ENCODE assay signal across 25 cellular contexts in genomic region chr20:45085289-45085688, GRCh38. TPM values are rescaled to one million over a fixed set of nuclear protein-coding genes. Genes with fewer than 3 reads are reported as not detected.
A peak's percentile ranks its signal among the peaks of the same experiment; 100 is the strongest.
DNase-seq lines count a peak whose midpoint lies in the region; ATAC-seq, FAIRE-seq and TF ChIP-seq lines count a peak whose summit lies in the region.
"Had no signal": no experiment of that assay in that cellular context is flagged by ENCODE, and none has a peak within 500 bp of the region (broad histone marks: within the 10 kb centered on the region; RNA-seq: fewer than 3 reads in every experiment).

No MANE protein-coding gene starts in this region.

- dilution Hi-C loops in IMR-90 (cut with HindIII; ENCODE audit: low sequenced_read_pairs, unreplicated experiment) = no loop called here

- peaks cover 11 to 12% of the 10 kb centered on the region in 2 experiments for H3K9me3 ChIP-seq in CD4-positive, CD25-positive, alpha-beta regulatory T cell (ENCODE audit: control insufficient read depth in 2 of 2, low read length in 2 of 2)
- no peaks in the 10 kb centered on the region for H3K9me3 ChIP-seq in IMR-90 (ENCODE audit: control insufficient read depth, insufficient read depth, low read length)
- peaks cover 0 to 17% (median 17%) of the 10 kb centered on the region in 3 experiments for H3K9me3 ChIP-seq in naive thymus-derived CD4-positive, alpha-beta T cell (ENCODE audit: control insufficient read depth in 2 of 3, low read length in 3 of 3)
- H3K9me3 ChIP-seq: SK-N-SH, uterus had no signal

- H2AFZ ChIP-seq in IMR-90 (replicated peaks; ENCODE audit: low read length, poor library complexity) = no peak overlapping the region
- H2AFZ ChIP-seq: neural progenitor cell had no signal

- no peak overlapping the region for H3K23ac ChIP-seq in IMR-90 (ENCODE audit: low read depth, low read length)

- H3K4ac ChIP-seq in IMR-90 (ENCODE audit: low read depth, low read length) = no peak overlapping the region

- H4K8ac ChIP-seq in IMR-90 (ENCODE audit: low read depth in 2 of 2, low read length in 2 of 2) = no peak overlapping the region

- POLR2A ChIA-PET in IMR-90 (lab: Charles Lee; ENCODE audit: unreplicated experiment) = no interaction called here
- POLR2A ChIA-PET in activated CD8-positive, alpha-beta T cell treated with anti-CD3 and anti-CD28 coated beads, Interleukin-2, amount 10 ng/mL, durations not matched to agents 7 days and 5 days (lab: Charles Lee) = no interaction called here
- POLR2A ChIA-PET in naive thymus-derived CD4-positive, alpha-beta T cell (lab: Charles Lee) = no interaction called here

- BruUV-seq in IMR-90 (replicated peaks; lab: Mats Ljungman, UMichigan) = no TSS peak

- H4K5ac ChIP-seq in IMR-90 (ENCODE audit: low read depth, low read length) = peak overlapping the region; percentile 28; the same call in 1 of the 2 replicates

- no peaks in the 10 kb centered on the region for H3K27me3 ChIP-seq in CD4-positive, CD25-positive, alpha-beta regulatory T cell (ENCODE audit: control insufficient read depth, insufficient read depth, low read length)
- no peaks in the 10 kb centered on the region for H3K27me3 ChIP-seq in IMR-90 (ENCODE audit: control insufficient read depth, insufficient read depth, low read length)
- no peaks in the 10 kb centered on the region for H3K27me3 ChIP-seq in naive thymus-derived CD4-positive, alpha-beta T cell (ENCODE audit: control insufficient read depth in 2 of 2, insufficient read depth in 2 of 2, low read length in 2 of 2)
- H3K27me3 ChIP-seq: left lung, neural progenitor cell, sigmoid colon, uterus had no signal

- H4K20me1 ChIP-seq in IMR-90 (ENCODE audit: insufficient read depth, low read length) = no peaks in the 10 kb centered on the region

- DNase-seq in CD4-positive, CD25-positive, alpha-beta regulatory T cell = no peak
- no peak for DNase-seq in IMR-90
- DNase-seq in activated CD8-positive, alpha-beta T cell treated with anti-CD3 and anti-CD28 coated beads, Interleukin-2, amount 10 ng/mL, durations not matched to agents 7 days and 5 days = no peak
- no peak for DNase-seq in naive thymus-derived CD4-positive, alpha-beta T cell
- DNase-seq in anterior cingulate cortex (lab: John Stamatoyannopoulos, UW) = no peak
- no peak for DNase-seq in RCC 7860 (ENCODE audit: low spot score)
- no peak for DNase-seq in cerebellar cortex (ENCODE audit: low spot score)
- DNase-seq: activated CD4-positive, CD25-positive, alpha-beta regulatory T cell treated with anti-CD3 and anti-CD28 coated beads, Interleukin-2, amount 50 U/mL, for 72 hours; caudate nucleus; DMS79; head of caudate nucleus; left lung; NCI-H1694; NCI-H2171 treated with DMSO at 0.1 percent for 48 hours; NCI-H526 treated with DMSO at 0.1 percent for 48 hours; posterior cingulate gyrus; sigmoid colon; SK-N-SH; T-helper 9 cell; uterus had no signal

- no peak for ATAC-seq in CD4-positive, CD25-positive, alpha-beta regulatory T cell (ENCODE audit: low read depth in 2 of 2)
- no peak for ATAC-seq in IMR-90 (ENCODE audit: low read depth)
- ATAC-seq in activated CD8-positive, alpha-beta T cell treated with anti-CD3 and anti-CD28 coated beads, Interleukin-2, amount 10 ng/mL, durations not matched to agents 7 days and 5 days = no peak
- ATAC-seq in naive thymus-derived CD4-positive, alpha-beta T cell = no peak
- ATAC-seq: left lung had no signal

- no peak overlapping the region for H3K56ac ChIP-seq in IMR-90 (ENCODE audit: extremely low read depth, insufficient read depth, low read length)

- no peak for TF ChIP-seq CTCF in IMR-90 (conservative IDR thresholded peaks at IDR 0.05; ENCODE audit: low read depth, low read length)

- H3K18ac ChIP-seq in IMR-90 (ENCODE audit: low read depth, low read length) = no peak overlapping the region; the same call in 1 of the 2 replicates

- peak overlapping the region; percentile 10 for H2BK5ac ChIP-seq in IMR-90 (ENCODE audit: low read depth, low read length, poor library complexity, severe bottlenecking)

- no peak overlapping the region for H2BK20ac ChIP-seq in IMR-90 (ENCODE audit: low read depth, low read length)

- H3K9ac ChIP-seq in IMR-90 (ENCODE audit: low read depth, low read length) = no peak overlapping the region
- H3K9ac ChIP-seq: neural progenitor cell, SK-N-SH had no signal

- H3K9me1 ChIP-seq in IMR-90 (ENCODE audit: insufficient read depth, low read length) = no peaks in the 10 kb centered on the region; the same call in 1 of the 2 replicates

- H2BK15ac ChIP-seq in IMR-90 (ENCODE audit: low read depth, low read length) = no peak overlapping the region

- no peak overlapping the region for H4K91ac ChIP-seq in IMR-90 (ENCODE audit: insufficient read depth, low read depth, low read length)

- no CpG with 5 or more reads among the region's 2 CpGs for WGBS in IMR-90 (ENCODE audit: extremely low coverage in 2 of 2, insufficient read length in 1 of 2), 2 experiments

- H3K4me3 ChIP-seq in CD4-positive, CD25-positive, alpha-beta regulatory T cell (ENCODE audit: low read depth, low read length) = no peak overlapping the region
- no peak overlapping the region for H3K4me3 ChIP-seq in IMR-90 (ENCODE audit: insufficient read depth, low read depth, low read length)
- H3K4me3 ChIP-seq in naive thymus-derived CD4-positive, alpha-beta T cell (ENCODE audit: low read length) = no peak overlapping the region
- H3K4me3 ChIP-seq: left lung, neural progenitor cell, sigmoid colon, uterus had no signal

- H3K4me1 ChIP-seq in CD4-positive, CD25-positive, alpha-beta regulatory T cell (ENCODE audit: control insufficient read depth, insufficient read depth, low read length, poor library complexity, severe bottlenecking) = no peaks in the 10 kb centered on the region
- H3K4me1 ChIP-seq in IMR-90 (ENCODE audit: control insufficient read depth, insufficient read depth, low read length) = peaks cover 20% of the 10 kb centered on the region
- no peaks in the 10 kb centered on the region for H3K4me1 ChIP-seq in naive thymus-derived CD4-positive, alpha-beta T cell (ENCODE audit: control insufficient read depth in 2 of 2, insufficient read depth in 2 of 2, low read length in 2 of 2)
- H3K4me1 ChIP-seq: left lung, neural progenitor cell, uterus had no signal

- H3K36me3 ChIP-seq in CD4-positive, CD25-positive, alpha-beta regulatory T cell (ENCODE audit: control insufficient read depth, insufficient read depth, low read length) = peaks cover 49% of the 10 kb centered on the region
- 0 out of 2 replicates have a peak, but pooled peaks cover 1% of the 10 kb centered on the region for H3K36me3 ChIP-seq in IMR-90 (ENCODE audit: control insufficient read depth, insufficient read depth, low read length)
- peaks cover 13 to 44% (median 33%) of the 10 kb centered on the region in 3 experiments for H3K36me3 ChIP-seq in naive thymus-derived CD4-positive, alpha-beta T cell (ENCODE audit: control insufficient read depth in 2 of 3, insufficient read depth in 3 of 3, low read length in 3 of 3)
- H3K36me3 ChIP-seq: neural progenitor cell, uterus had no signal

- no peak overlapping the region for H2BK120ac ChIP-seq in IMR-90 (ENCODE audit: low read depth, low read length)

- peak overlapping the region in 2 of 3 donors; percentile 62 to 87 for H3K27ac Mint-ChIP-seq in CD4-positive, CD25-positive, alpha-beta regulatory T cell
- peak overlapping the region; percentile 8 for H3K27ac Mint-ChIP-seq in activated CD8-positive, alpha-beta T cell treated with anti-CD3 and anti-CD28 coated beads, Interleukin-2, amount 10 ng/mL, durations not matched to agents 7 days and 5 days
- peak overlapping the region in 6 of 9 donors; percentile 7 to 61 (median 43) for H3K27ac Mint-ChIP-seq in naive thymus-derived CD4-positive, alpha-beta T cell
- H3K27ac Mint-ChIP-seq: activated T-helper 2 cell treated with anti-CD3 and anti-CD28 coated beads, Interferon-gamma antibody, Interleukin-2, Interleukin-4, amounts not matched to agents 10 μg/mL and 5 μg/mL and 100 μg/mL, durations not matched to agents 14 hours and 24 hours and 36 hours; mesothelial cell of epicardium; neural progenitor cell had no signal

- CTCF ChIA-PET in IMR-90 (lab: Yijun Ruan, JAX) = no interaction called here
- CTCF ChIA-PET in activated CD8-positive, alpha-beta T cell treated with anti-CD3 and anti-CD28 coated beads, Interleukin-2, amount 10 ng/mL, durations not matched to agents 7 days and 5 days (lab: Charles Lee) = interaction anchor here (2.8 kb wide), 2 partner anchors 11 to 42 kb away, joined by 14 to 19 read pairs; no protein-coding TSS in a partner anchor
- CTCF ChIA-PET in naive thymus-derived CD4-positive, alpha-beta T cell (lab: Charles Lee) = no interaction called here

- H3K36me3 Mint-ChIP-seq in CD4-positive, CD25-positive, alpha-beta regulatory T cell = peaks cover 66% of the 10 kb centered on the region
- peaks cover 70% of the 10 kb centered on the region for H3K36me3 Mint-ChIP-seq in activated CD8-positive, alpha-beta T cell treated with anti-CD3 and anti-CD28 coated beads, Interleukin-2, amount 10 ng/mL, durations not matched to agents 7 days and 5 days (ENCODE audit: low read depth)
- H3K36me3 Mint-ChIP-seq in naive thymus-derived CD4-positive, alpha-beta T cell = peaks cover 25 to 82% (median 48%) of the 10 kb centered on the region in 5 donors

- no peak overlapping the region for H2AK9ac ChIP-seq in IMR-90 (replicated peaks; ENCODE audit: low read depth, low read length, poor library complexity)

- no peak overlapping the region for H3K27ac ChIP-seq in CD4-positive, CD25-positive, alpha-beta regulatory T cell (ENCODE audit: insufficient read depth, low read length, poor library complexity, severe bottlenecking)
- no peak overlapping the region for H3K27ac ChIP-seq in IMR-90 (ENCODE audit: insufficient read depth, low read length)
- H3K27ac ChIP-seq in naive thymus-derived CD4-positive, alpha-beta T cell (ENCODE audit: low read depth, low read length) = no peak overlapping the region
- H3K27ac ChIP-seq: left lung, neural progenitor cell, sigmoid colon, uterus had no signal

- intact Hi-C loops in IMR-90 (cut with micrococcal nuclease) = loop anchor here (5.0 kb wide), 1 partner anchor 33 kb away; no protein-coding TSS in a partner anchor
- intact Hi-C loops in naive thymus-derived CD4-positive, alpha-beta T cell (cut with micrococcal nuclease) = no loop called here

- no peak for FAIRE-seq in RCC 7860 (lab: Jason Lieb, UNC)
- FAIRE-seq: GM19239 had no signal

- H3K4me1 Mint-ChIP-seq in CD4-positive, CD25-positive, alpha-beta regulatory T cell = peaks cover 5 to 19% (median 15%) of the 10 kb centered on the region in 4 donors
- H3K4me1 Mint-ChIP-seq in activated CD8-positive, alpha-beta T cell treated with anti-CD3 and anti-CD28 coated beads, Interleukin-2, amount 10 ng/mL, durations not matched to agents 7 days and 5 days (ENCODE audit: low read depth) = peaks cover 4% of the 10 kb centered on the region
- H3K4me1 Mint-ChIP-seq in naive thymus-derived CD4-positive, alpha-beta T cell = peaks cover 3 to 19% (median 6%) of the 10 kb centered on the region in 7 donors
- H3K4me1 Mint-ChIP-seq: neural progenitor cell had no signal

- H3K4me3 Mint-ChIP-seq in CD4-positive, CD25-positive, alpha-beta regulatory T cell = peak overlapping the region in 1 of 4 donors; percentile 68
- no peak overlapping the region for H3K4me3 Mint-ChIP-seq in activated CD8-positive, alpha-beta T cell treated with anti-CD3 and anti-CD28 coated beads, Interleukin-2, amount 10 ng/mL, durations not matched to agents 7 days and 5 days
- no peak overlapping the region for H3K4me3 Mint-ChIP-seq in naive thymus-derived CD4-positive, alpha-beta T cell
- H3K4me3 Mint-ChIP-seq: mesothelial cell of epicardium, neural progenitor cell had no signal

- no peaks in the 10 kb centered on the region; a peak in 1 of 4 replicates for H3K79me1 ChIP-seq in IMR-90 (ENCODE audit: low read depth in 1 of 2, low read length in 2 of 2)

- H2AK5ac ChIP-seq in IMR-90 (ENCODE audit: low read depth, low read length) = no peak overlapping the region

- H3K27me3 Mint-ChIP-seq in CD4-positive, CD25-positive, alpha-beta regulatory T cell = no peaks in the 10 kb centered on the region
- no peaks in the 10 kb centered on the region for H3K27me3 Mint-ChIP-seq in activated CD8-positive, alpha-beta T cell treated with anti-CD3 and anti-CD28 coated beads, Interleukin-2, amount 10 ng/mL, durations not matched to agents 7 days and 5 days (ENCODE audit: low read depth)
- H3K27me3 Mint-ChIP-seq in naive thymus-derived CD4-positive, alpha-beta T cell = no peaks in the 10 kb centered on the region

- TF ChIP-seq POLR2A in IMR-90 (IDR thresholded peaks at IDR 0.05; ENCODE audit: low read depth, low read length) = no peak

- no peak overlapping the region for H3K14ac ChIP-seq in IMR-90 (replicated peaks; ENCODE audit: low read depth, low read length)

- no peak overlapping the region for H3K4me2 ChIP-seq in IMR-90 (ENCODE audit: low read depth, low read length)
- H3K4me2 ChIP-seq: neural progenitor cell, SK-N-SH had no signal

- TF ChIP-seq RAD21 in IMR-90 (IDR thresholded peaks at IDR 0.05; ENCODE audit: low read length) = no peak

- in situ Hi-C loops in IMR-90 (cut with MboI; ENCODE audit: low sequenced_read_pairs) = loop anchor here (5.0 kb wide), 1 partner anchor 38 kb away; no protein-coding TSS in a partner anchor

- H3K9me3 Mint-ChIP-seq in CD4-positive, CD25-positive, alpha-beta regulatory T cell = peaks cover 0 to 12% (median 8%) of the 10 kb centered on the region in 7 donors
- no peaks in the 10 kb centered on the region for H3K9me3 Mint-ChIP-seq in activated CD8-positive, alpha-beta T cell treated with anti-CD3 and anti-CD28 coated beads, Interleukin-2, amount 10 ng/mL, durations not matched to agents 7 days and 5 days (ENCODE audit: insufficient read depth)
- peaks cover 7 to 36% (median 10%) of the 10 kb centered on the region in 11 donors for H3K9me3 Mint-ChIP-seq in naive thymus-derived CD4-positive, alpha-beta T cell

RNA-seq across cellular contexts. Expression of gene KCNS1, which starts 15.6 kb away (rescaled TPM):
- total RNA-seq in CD4-positive, CD25-positive, alpha-beta regulatory T cell = not detected
- polyA plus RNA-seq in CD4-positive, CD25-positive, alpha-beta regulatory T cell = under 1 TPM; 0.09 to 0.20 (median 0.17) TPM
- 0.54 and 0.56 TPM in 2 replicates for total RNA-seq in IMR-90 (2012; rRNA removed)
- 0.46 and 0.62 TPM in 2 replicates for polyA plus RNA-seq in IMR-90 (2012; rRNA removed)
- 0.48 and 0.85 TPM in 2 replicates for polyA plus RNA-seq in IMR-90 (2012; cell fraction: cytosol; rRNA removed)
- polyA plus RNA-seq in IMR-90 (2012; cell fraction: nucleus; rRNA removed; ENCODE audit: low replicate concordance) = 0.33 and 0.55 TPM in 2 replicates
- under 1 TPM; 0.05 to 0.11 TPM for total RNA-seq in activated CD8-positive, alpha-beta T cell treated with anti-CD3 and anti-CD28 coated beads, Interleukin-2, amount 10 ng/mL, durations not matched to agents 7 days and 5 days
- total RNA-seq in naive thymus-derived CD4-positive, alpha-beta T cell = under 1 TPM in 1 of 5 experiments, not detected in 4; 0.12 TPM
- under 1 TPM; 0.07 to 0.08 TPM for polyA plus RNA-seq in naive thymus-derived CD4-positive, alpha-beta T cell
- total RNA-seq: mesothelial cell of epicardium had no signal

RNA-seq across cellular contexts. Expression of gene WFDC5, which starts 29.7 kb away (rescaled TPM):
- total RNA-seq in CD4-positive, CD25-positive, alpha-beta regulatory T cell = not detected
- polyA plus RNA-seq in CD4-positive, CD25-positive, alpha-beta regulatory T cell = not detected
- total RNA-seq in IMR-90 (2012; rRNA removed) = not detected in 2 replicates
- not detected in 2 replicates for polyA plus RNA-seq in IMR-90 (2012; rRNA removed)
- not detected in 2 replicates for polyA plus RNA-seq in IMR-90 (2012; cell fraction: cytosol; rRNA removed)
- polyA plus RNA-seq in IMR-90 (2012; cell fraction: nucleus; rRNA removed; ENCODE audit: low replicate concordance) = not detected in 2 replicates
- total RNA-seq in activated CD8-positive, alpha-beta T cell treated with anti-CD3 and anti-CD28 coated beads, Interleukin-2, amount 10 ng/mL, durations not matched to agents 7 days and 5 days = not detected
- not detected for total RNA-seq in naive thymus-derived CD4-positive, alpha-beta T cell
- polyA plus RNA-seq in naive thymus-derived CD4-positive, alpha-beta T cell = not detected
- total RNA-seq: activated T-helper 2 cell treated with anti-CD3 and anti-CD28 coated beads, Interferon-gamma antibody, Interleukin-2, Interleukin-4, amounts not matched to agents 10 μg/mL and 5 μg/mL and 100 μg/mL, durations not matched to agents 14 hours and 24 hours and 36 hours; dermis microvascular lymphatic vessel endothelial cell; mesothelial cell of epicardium; sigmoid colon; uterus had no signal

RNA-seq across cellular contexts. Expression of gene WFDC12, which starts 39.0 kb away (rescaled TPM):
- not detected for total RNA-seq in CD4-positive, CD25-positive, alpha-beta regulatory T cell
- not detected for polyA plus RNA-seq in CD4-positive, CD25-positive, alpha-beta regulatory T cell
- total RNA-seq in IMR-90 (2012; rRNA removed) = not detected in 2 replicates
- polyA plus RNA-seq in IMR-90 (2012; rRNA removed) = not detected in 2 replicates
- not detected in 2 replicates for polyA plus RNA-seq in IMR-90 (2012; cell fraction: cytosol; rRNA removed)
- not detected in 2 replicates for polyA plus RNA-seq in IMR-90 (2012; cell fraction: nucleus; rRNA removed; ENCODE audit: low replicate concordance)
- not detected for total RNA-seq in activated CD8-positive, alpha-beta T cell treated with anti-CD3 and anti-CD28 coated beads, Interleukin-2, amount 10 ng/mL, durations not matched to agents 7 days and 5 days
- total RNA-seq in naive thymus-derived CD4-positive, alpha-beta T cell = not detected
- not detected for polyA plus RNA-seq in naive thymus-derived CD4-positive, alpha-beta T cell
- total RNA-seq: activated T-helper 2 cell treated with anti-CD3 and anti-CD28 coated beads, Interferon-gamma antibody, Interleukin-2, Interleukin-4, amounts not matched to agents 10 μg/mL and 5 μg/mL and 100 μg/mL, durations not matched to agents 14 hours and 24 hours and 36 hours; dermis microvascular lymphatic vessel endothelial cell; mesothelial cell of epicardium; sigmoid colon; uterus had no signal
- polyA plus RNA-seq: SK-N-SH had no signal

Comparison
In these comparisons a context has a peak if more than half of its experiments do, and no peak if none do; other contexts are left out.
1. H3K27ac Mint-ChIP-seq: peak in every context shown above with its lines; median percentile 74 in CD4-positive, CD25-positive, alpha-beta regulatory T cell; 43 in naive thymus-derived CD4-positive, alpha-beta T cell; 8 in activated CD8-positive, alpha-beta T cell treated with anti-CD3 and anti-CD28 coated beads, Interleukin-2, amount 10 ng/mL, durations not matched to agents 7 days and 5 days.